ENCODE assay signal across 19 cellular contexts in genomic region chr9:121947683-121948300, GRCh38.
A peak's percentile ranks its signal among the peaks of the same experiment; 100 is the strongest.
DNase-seq lines count a peak whose midpoint lies in the region; ATAC-seq and TF ChIP-seq lines count a peak whose summit lies in the region.
"Had no signal": no experiment of that assay in that cellular context is flagged by ENCODE, and none has a peak within 500 bp of the region (broad histone marks: within the 10 kb centered on the region; RNA-seq: fewer than 3 reads in every experiment).

No MANE protein-coding gene starts in this region.

- H3K27ac Mint-ChIP-seq in GM23338: no peak overlapping the region
- no peak overlapping the region for H3K27ac Mint-ChIP-seq in activated CD4-positive, alpha-beta T cell treated with anti-CD3 and anti-CD28 coated beads, Interleukin-2, amount 10 ng/mL, durations not matched to agents 24 days and 14 days
- H3K27ac Mint-ChIP-seq: activated CD4-positive, alpha-beta T cell treated with anti-CD3 and anti-CD28 coated beads for 36 hours; activated CD8-positive, alpha-beta memory T cell treated with anti-CD3 and anti-CD28 coated beads, Interleukin-2, amount 10 ng/mL, durations not matched to agents 7 days and 5 days; naive thymus-derived CD4-positive, alpha-beta T cell had no signal

- intact Hi-C loops in activated CD4-positive, alpha-beta T cell treated with anti-CD3 and anti-CD28 coated beads, Interleukin-2, amount 10 ng/mL, durations not matched to agents 24 days and 14 days (cut with micrococcal nuclease): no loop called here
- intact Hi-C loops in posterior cingulate gyrus (cut with DNase I): no loop called here

- DNase-seq in GM23338 (ENCODE audit: low spot score) (no peak), NCI-H128 (lab: John Stamatoyannopoulos, UW; ENCODE audit: unreplicated experiment) (peak; percentile 30), NCI-H345 (lab: John Stamatoyannopoulos, UW) (peak; percentile 94), fibroblast of peridontal ligament (ENCODE audit: extremely low read depth) (peak; percentile 14), posterior cingulate gyrus (no peak)
- no peak for DNase-seq in activated CD4-positive, alpha-beta T cell treated with anti-CD3 and anti-CD28 coated beads, Interleukin-2, amount 10 ng/mL, durations not matched to agents 24 days and 14 days
- no peak for DNase-seq in stimulated activated naive CD8-positive, alpha-beta T cell treated with anti-CD3 and anti-CD28 coated beads, Interleukin-15, Interleukin-2, amounts not matched to agents 100 U/mL and 50 U/mL, for 24 hours
- DNase-seq: activated CD4-positive, alpha-beta T cell treated with anti-CD3 and anti-CD28 coated beads for 36 hours; activated CD8-positive, alpha-beta memory T cell treated with anti-CD3 and anti-CD28 coated beads, Interleukin-2, amount 10 ng/mL, durations not matched to agents 7 days and 5 days; dermis blood vessel endothelial cell; EL; foreskin keratinocyte; mesendoderm; naive thymus-derived CD4-positive, alpha-beta T cell; NCI-H2107; pancreas; stimulated activated naive CD4-positive, alpha-beta T cell treated with Interleukin-2 at 50 U/mL for 16 hours had no signal

- no peak for TF ChIP-seq CTCF in GM23338 (conservative IDR thresholded peaks at IDR 0.05; ENCODE audit: low read depth in 2 of 2)

- no peaks in the 10 kb centered on the region for H3K27me3 ChIP-seq in GM23338 (ENCODE audit: insufficient read depth)
- H3K27me3 ChIP-seq: foreskin keratinocyte, pancreas, tibial nerve had no signal

- H3K4me1 ChIP-seq in GM23338 (ENCODE audit: insufficient read depth): peaks cover 13% of the 10 kb centered on the region
- H3K4me1 ChIP-seq: pancreas, tibial nerve had no signal

- no peaks in the 10 kb centered on the region for H3K9me3 Mint-ChIP-seq in GM23338
- H3K9me3 Mint-ChIP-seq in activated CD4-positive, alpha-beta T cell treated with anti-CD3 and anti-CD28 coated beads, Interleukin-2, amount 10 ng/mL, durations not matched to agents 24 days and 14 days: no peaks in the 10 kb centered on the region

- H3K36me3 ChIP-seq in GM23338 (ENCODE audit: insufficient read depth): no peaks in the 10 kb centered on the region
- H3K36me3 ChIP-seq: pancreas had no signal

- H3K36me3 Mint-ChIP-seq in GM23338 (ENCODE audit: low read depth): no peaks in the 10 kb centered on the region
- no peaks in the 10 kb centered on the region for H3K36me3 Mint-ChIP-seq in activated CD4-positive, alpha-beta T cell treated with anti-CD3 and anti-CD28 coated beads, Interleukin-2, amount 10 ng/mL, durations not matched to agents 24 days and 14 days (ENCODE audit: low read depth)
- H3K36me3 Mint-ChIP-seq: activated CD8-positive, alpha-beta memory T cell treated with anti-CD3 and anti-CD28 coated beads, Interleukin-2, amount 10 ng/mL, durations not matched to agents 7 days and 5 days had no signal

- H3K79me2 ChIP-seq in GM23338 (replicated peaks; ENCODE audit: insufficient read depth): no peaks in the 10 kb centered on the region

- peak; percentile 66 for ATAC-seq in GM23338
- ATAC-seq in stimulated activated naive CD8-positive, alpha-beta T cell treated with anti-CD3 and anti-CD28 coated beads, Interleukin-15, Interleukin-2, amounts not matched to agents 100 U/mL and 50 U/mL, for 24 hours: no peak
- no peak for ATAC-seq in GM21529 (IDR thresholded peaks at IDR 0.05; ENCODE audit: unreplicated experiment)
- ATAC-seq: activated CD4-positive, alpha-beta T cell treated with anti-CD3 and anti-CD28 coated beads for 36 hours; activated CD8-positive, alpha-beta memory T cell treated with anti-CD3 and anti-CD28 coated beads, Interleukin-2, amount 10 ng/mL, durations not matched to agents 7 days and 5 days; foreskin keratinocyte; naive thymus-derived CD4-positive, alpha-beta T cell; pancreas had no signal

- H3K4me2 ChIP-seq in GM23338: no peak overlapping the region

- H3K27me3 Mint-ChIP-seq in GM23338 (ENCODE audit: insufficient read depth, low read depth, poor library complexity): peaks cover 6% of the 10 kb centered on the region
- peaks cover 2% of the 10 kb centered on the region for H3K27me3 Mint-ChIP-seq in activated CD4-positive, alpha-beta T cell treated with anti-CD3 and anti-CD28 coated beads, Interleukin-2, amount 10 ng/mL, durations not matched to agents 24 days and 14 days
- H3K27me3 Mint-ChIP-seq: activated CD4-positive, alpha-beta T cell treated with anti-CD3 and anti-CD28 coated beads for 36 hours; activated CD8-positive, alpha-beta memory T cell treated with anti-CD3 and anti-CD28 coated beads, Interleukin-2, amount 10 ng/mL, durations not matched to agents 7 days and 5 days; naive thymus-derived CD4-positive, alpha-beta T cell had no signal

- H2AFZ ChIP-seq in GM23338: no peak overlapping the region

- no peaks in the 10 kb centered on the region for H4K20me1 ChIP-seq in GM23338 (replicated peaks; ENCODE audit: insufficient read depth)

- peaks cover 18% of the 10 kb centered on the region for H3K4me1 Mint-ChIP-seq in GM23338
- H3K4me1 Mint-ChIP-seq in activated CD4-positive, alpha-beta T cell treated with anti-CD3 and anti-CD28 coated beads, Interleukin-2, amount 10 ng/mL, durations not matched to agents 24 days and 14 days: no peaks in the 10 kb centered on the region
- H3K4me1 Mint-ChIP-seq: activated CD4-positive, alpha-beta T cell treated with anti-CD3 and anti-CD28 coated beads for 36 hours; activated CD8-positive, alpha-beta memory T cell treated with anti-CD3 and anti-CD28 coated beads, Interleukin-2, amount 10 ng/mL, durations not matched to agents 7 days and 5 days; naive thymus-derived CD4-positive, alpha-beta T cell had no signal

- H3K4me3 ChIP-seq in GM23338: no peak overlapping the region
- H3K4me3 ChIP-seq: pancreas, tibial nerve had no signal

- H3K9me2 ChIP-seq in GM23338 (ENCODE audit: insufficient read depth): no peaks in the 10 kb centered on the region; the same call in 1 of the 2 replicates

- no peak overlapping the region for H3K27ac ChIP-seq in GM23338 (ENCODE audit: low read depth)
- H3K27ac ChIP-seq: foreskin keratinocyte, pancreas, tibial nerve had no signal

- H3K4me3 Mint-ChIP-seq in GM23338: no peak overlapping the region
- H3K4me3 Mint-ChIP-seq in activated CD4-positive, alpha-beta T cell treated with anti-CD3 and anti-CD28 coated beads, Interleukin-2, amount 10 ng/mL, durations not matched to agents 24 days and 14 days: no peak overlapping the region
- H3K4me3 Mint-ChIP-seq: activated CD4-positive, alpha-beta T cell treated with anti-CD3 and anti-CD28 coated beads for 36 hours; activated CD8-positive, alpha-beta memory T cell treated with anti-CD3 and anti-CD28 coated beads, Interleukin-2, amount 10 ng/mL, durations not matched to agents 7 days and 5 days; naive thymus-derived CD4-positive, alpha-beta T cell had no signal

- no peaks in the 10 kb centered on the region for H3F3A ChIP-seq in GM23338 (replicated peaks; ENCODE audit: low read depth)

TF ChIP-seq in GM23338, 12 proteins besides CTCF, POLR2A, EP300 and RAD21 (continues in another document):
- TF ChIP-seq ZNF114 (CRISPR knock-in tag; IDR thresholded peaks at IDR 0.05): no peak
- TF ChIP-seq ZNF331 (CRISPR knock-in tag; IDR thresholded peaks at IDR 0.05; ENCODE audit: low read depth): no peak
- no peak for TF ChIP-seq EZH2phosphoT487 (IDR thresholded peaks at IDR 0.05; ENCODE audit: unreplicated experiment)
- TF ChIP-seq POLR2AphosphoS5 (IDR thresholded peaks at IDR 0.05; ENCODE audit: low read depth): no peak

Comparison
In these comparisons a context has a peak if more than half of its experiments do, and no peak if none do; other contexts are left out.
1. DNase-seq: peak in NCI-H128 (single experiment), NCI-H345 (single experiment) and fibroblast of peridontal ligament (single experiment); none in GM23338 (single experiment), activated CD4-positive, alpha-beta T cell treated with anti-CD3 and anti-CD28 coated beads, Interleukin-2, amount 10 ng/mL, durations not matched to agents 24 days and 14 days (single experiment), stimulated activated naive CD8-positive, alpha-beta T cell treated with anti-CD3 and anti-CD28 coated beads, Interleukin-15, Interleukin-2, amounts not matched to agents 100 U/mL and 50 U/mL, for 24 hours (single experiment) and posterior cingulate gyrus (0 of 10).